ENCODE assay signal across 10 cellular contexts in the genomic region with DNA sequence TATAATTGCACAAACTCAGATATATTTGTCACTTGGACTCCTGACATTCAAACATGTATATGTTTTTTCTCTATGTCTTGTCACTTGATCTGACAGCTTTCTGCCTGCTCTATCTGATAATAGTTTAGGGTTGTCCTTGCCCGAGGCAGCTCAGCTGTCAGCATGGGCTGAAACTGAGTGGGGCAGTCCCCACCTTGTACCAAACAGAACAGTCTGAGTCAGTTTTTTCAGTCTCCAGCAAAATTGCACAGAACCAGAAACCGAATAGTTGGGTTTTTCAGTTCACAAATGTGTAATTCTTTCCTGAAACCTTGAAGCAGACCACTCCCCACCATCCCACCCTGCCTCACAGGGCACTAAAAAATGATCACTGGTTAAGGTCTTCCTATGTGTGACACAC. TPM values are rescaled to one million over a fixed set of nuclear protein-coding genes. Genes with fewer than 3 reads are reported as not detected.
DNase-seq lines count a peak whose midpoint lies in the region; ATAC-seq lines count a peak whose summit lies in the region.
"Had no signal": no experiment of that assay in that cellular context is flagged by ENCODE, and none has a peak within 500 bp of the region (broad histone marks: within the 10 kb centered on the region; RNA-seq: fewer than 3 reads in every experiment).

No MANE protein-coding gene starts in this region.

- H3K9me3 Mint-ChIP-seq in activated naive CD8-positive, alpha-beta T cell treated with anti-CD3 and anti-CD28 coated beads for 36 hours, result no peaks in the 10 kb centered on the region

- H3K4me1 Mint-ChIP-seq in activated naive CD8-positive, alpha-beta T cell treated with anti-CD3 and anti-CD28 coated beads for 36 hours, result peaks cover 31% of the 10 kb centered on the region

- peak; percentile 67 for DNase-seq in activated naive CD8-positive, alpha-beta T cell treated with anti-CD3 and anti-CD28 coated beads for 36 hours
- DNase-seq in KBM-7, result no peak
- DNase-seq in caudate nucleus (lab: John Stamatoyannopoulos, UW), result no peak
- no peak for DNase-seq in NCI-H748 (lab: John Stamatoyannopoulos, UW; ENCODE audit: unreplicated experiment)
- no peak for DNase-seq in DMS114 treated with DMSO at 0.1 percent for 48 hours (lab: John Stamatoyannopoulos, UW; ENCODE audit: unreplicated experiment)

- no peak overlapping the region for H3K27ac ChIP-seq in caudate nucleus (ENCODE audit: low read depth, low read length)

- ATAC-seq in GM18508 (IDR thresholded peaks at IDR 0.05; ENCODE audit: insufficient read depth, unreplicated experiment) (peak; percentile 99), GM19455 (IDR thresholded peaks at IDR 0.05; ENCODE audit: unreplicated experiment) (peak; percentile 97), HG03066 (IDR thresholded peaks at IDR 0.05; ENCODE audit: low read depth, unreplicated experiment) (peak; percentile 98)

- no peaks in the 10 kb centered on the region for H3K36me3 Mint-ChIP-seq in activated naive CD8-positive, alpha-beta T cell treated with anti-CD3 and anti-CD28 coated beads for 36 hours
- H3K36me3 Mint-ChIP-seq: activated naive CD8-positive, alpha-beta T cell had no signal

- peaks cover 88% of the 10 kb centered on the region for H3K27me3 Mint-ChIP-seq in activated naive CD8-positive, alpha-beta T cell treated with anti-CD3 and anti-CD28 coated beads for 36 hours

- H3K27ac Mint-ChIP-seq in activated naive CD8-positive, alpha-beta T cell treated with anti-CD3 and anti-CD28 coated beads for 36 hours, result no peak overlapping the region
- H3K27ac Mint-ChIP-seq: activated naive CD8-positive, alpha-beta T cell had no signal

- no peak overlapping the region for H3K4me3 Mint-ChIP-seq in activated naive CD8-positive, alpha-beta T cell treated with anti-CD3 and anti-CD28 coated beads for 36 hours
- H3K4me3 Mint-ChIP-seq: activated naive CD8-positive, alpha-beta T cell had no signal

- in situ Hi-C loops in KBM-7 (cut with MboI; ENCODE audit: low pct_unique_long_range_greater_than_20kb, low sequenced_read_pairs), result no loop called here

RNA-seq across cellular contexts. Expression of a gene that starts 9.5 kb away (rescaled TPM):
- total RNA-seq in activated naive CD8-positive, alpha-beta T cell treated with anti-CD3 and anti-CD28 coated beads for 36 hours, result not detected
- total RNA-seq: RPMI7951 had no signal

RNA-seq across cellular contexts. Expression of a gene that starts 41.7 kb away (rescaled TPM):
- 10 to 100 TPM; 24.8 to 25.8 TPM for total RNA-seq in activated naive CD8-positive, alpha-beta T cell treated with anti-CD3 and anti-CD28 coated beads for 36 hours
